In the genomic region with DNA sequence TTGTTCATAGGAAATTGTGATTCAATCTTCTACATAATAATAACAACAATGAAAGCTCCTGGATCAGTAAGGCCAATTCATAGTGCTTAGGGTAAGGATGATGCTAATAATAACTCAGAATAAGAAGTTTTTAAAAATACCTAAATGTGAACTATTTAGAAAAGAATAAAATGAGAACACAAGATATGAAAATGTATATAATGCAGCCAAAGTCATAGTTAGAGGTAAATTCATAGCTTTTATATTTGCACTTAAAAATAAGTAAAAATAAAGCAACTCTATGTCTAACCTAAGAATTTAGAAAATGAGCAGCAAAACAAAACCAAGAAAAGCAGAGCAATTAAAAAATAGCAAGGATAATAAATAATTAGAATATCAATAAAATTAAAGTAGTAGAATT, we compare ENCODE assay signal across 20 cellular contexts. TPM values are rescaled to one million over a fixed set of nuclear protein-coding genes. Genes with fewer than 3 reads are reported as not detected.
DNase-seq lines count a peak whose midpoint lies in the region; FAIRE-seq and TF ChIP-seq lines count a peak whose summit lies in the region.
"Had no signal": no experiment of that assay in that cellular context is flagged by ENCODE, and none has a peak within 500 bp of the region (broad histone marks: within the 10 kb centered on the region; RNA-seq: fewer than 3 reads in every experiment).

No MANE protein-coding gene starts in this region.

- H3K4me1 Mint-ChIP-seq in endodermal cell = peaks cover 11% of the 10 kb centered on the region
- H3K4me1 Mint-ChIP-seq: B cell; CD4-positive, CD25-positive, alpha-beta regulatory T cell had no signal

- no peak overlapping the region for H3K27ac Mint-ChIP-seq in endodermal cell
- H3K27ac Mint-ChIP-seq: B cell; CD4-positive, CD25-positive, alpha-beta regulatory T cell; CD8-positive, alpha-beta T cell; H9; HFFc6 had no signal

- H3K27ac ChIP-seq in HEK293 (ENCODE audit: extremely low read depth, low read depth, low read length) (no peak overlapping the region), endodermal cell (ENCODE audit: low read depth, low read length) (no peak overlapping the region)
- H3K27ac ChIP-seq: BLaER1, C4-2B, GM23248 had no signal

- no peaks in the 10 kb centered on the region for H3K36me3 ChIP-seq in HEK293 (ENCODE audit: control insufficient read depth in 2 of 2, insufficient read depth in 1 of 2, low read length in 2 of 2)
- no peaks in the 10 kb centered on the region for H3K36me3 ChIP-seq in adipocyte (ENCODE audit: control insufficient read depth, insufficient read depth, low read length, severe bottlenecking)
- no peaks in the 10 kb centered on the region for H3K36me3 ChIP-seq in endodermal cell (ENCODE audit: control insufficient read depth, insufficient read depth, low read length)
- H3K36me3 ChIP-seq: BLaER1 had no signal

- no peak overlapping the region for H3K4me3 ChIP-seq in HEK293 (ENCODE audit: low read depth, low read length)
- peak overlapping the region; percentile 29 for H3K4me3 ChIP-seq in adipocyte (ENCODE audit: low read length)
- peak overlapping the region; percentile 30 for H3K4me3 ChIP-seq in endodermal cell (ENCODE audit: low read length)
- H3K4me3 ChIP-seq: BLaER1, GM23248 had no signal

- TF ChIP-seq CTCF in HEK293 (tag by site-specific recombination; IDR thresholded peaks at IDR 0.05) (no peak), endodermal cell (conservative IDR thresholded peaks at IDR 0.05) (no peak)

- H3K4me3 Mint-ChIP-seq in endodermal cell = no peak overlapping the region
- H3K4me3 Mint-ChIP-seq: B cell; CD4-positive, CD25-positive, alpha-beta regulatory T cell; CD8-positive, alpha-beta T cell; H9; HFFc6 had no signal

- no peaks in the 10 kb centered on the region for H3K27me3 ChIP-seq in adipocyte (replicated peaks; ENCODE audit: control insufficient read depth, insufficient read depth, low read length)
- H3K27me3 ChIP-seq in endodermal cell (ENCODE audit: control insufficient read depth, insufficient read depth, low read length, poor library complexity, severe bottlenecking) = no peaks in the 10 kb centered on the region
- H3K27me3 ChIP-seq: BLaER1 had no signal

- CTCF ChIA-PET in HEK293 (lab: Yijun Ruan, JAX) = interaction anchor here (0.7 to 0.9 kb wide), 2 partner anchors 42 to 333 kb away, joined by 3 read pairs; no protein-coding TSS in a partner anchor

- no peaks in the 10 kb centered on the region for H3K4me1 ChIP-seq in HEK293 (ENCODE audit: control insufficient read depth, insufficient read depth, low read length)
- H3K4me1 ChIP-seq in adipocyte (ENCODE audit: control insufficient read depth, insufficient read depth, low read length) = peaks cover 12% of the 10 kb centered on the region
- H3K4me1 ChIP-seq in endodermal cell (ENCODE audit: control insufficient read depth, insufficient read depth, low read length) = peaks cover 3% of the 10 kb centered on the region
- H3K4me1 ChIP-seq: BLaER1 had no signal

- peaks cover 24% of the 10 kb centered on the region for H3K9me3 Mint-ChIP-seq in endodermal cell

- no peak overlapping the region for H3K9ac ChIP-seq in adipocyte (ENCODE audit: low read length)
- no peak overlapping the region for H3K9ac ChIP-seq in endodermal cell (ENCODE audit: extremely low read depth, low read length, poor library complexity, severe bottlenecking)
- H3K9ac ChIP-seq: BLaER1, GM23248 had no signal

- peaks cover 2% of the 10 kb centered on the region for H3K27me3 Mint-ChIP-seq in endodermal cell (ENCODE audit: insufficient read depth)
- H3K27me3 Mint-ChIP-seq: B cell had no signal

- DNase-seq in adipocyte (ENCODE audit: low read depth) (no peak), endodermal cell (no peak), NCI-H128 (lab: John Stamatoyannopoulos, UW; ENCODE audit: unreplicated experiment) (no peak), urothelium cell line (ENCODE audit: low spot score) (no peak)
- DNase-seq in effector CD4-positive, alpha-beta T cell = no peak
- DNase-seq in effector CD8-positive, alpha-beta T cell (lab: John Stamatoyannopoulos, UW) = no peak
- DNase-seq: CD4-positive, CD25-positive, alpha-beta regulatory T cell; CD8-positive, alpha-beta T cell; DMS 273 treated with DMSO at 0.1 percent for 48 hours; DMS79 treated with DMSO at 0.1 percent for 48 hours; GM23248; H9; HFFc6 had no signal

- FAIRE-seq in islet of Langerhans (lab: Jason Lieb, UNC) (peak; percentile 36), urothelium cell line (lab: Jason Lieb, UNC) (no peak)
- FAIRE-seq: D721Med, GM12892 had no signal

- POLR2A ChIA-PET in HEK293 (lab: Yijun Ruan, JAX) = no interaction called here

- 0 out of 2 replicates have a peak, but pooled peaks cover 2% of the 10 kb centered on the region for H3K9me3 ChIP-seq in HEK293 (ENCODE audit: control insufficient read depth, insufficient read depth, low read depth, low read length)
- peaks cover 24% of the 10 kb centered on the region for H3K9me3 ChIP-seq in adipocyte (ENCODE audit: control insufficient read depth, low read length)
- H3K9me3 ChIP-seq in endodermal cell (ENCODE audit: control insufficient read depth, low read length) = peaks cover 25% of the 10 kb centered on the region

- H3K36me3 Mint-ChIP-seq in endodermal cell (ENCODE audit: low read depth) = peaks cover 1% of the 10 kb centered on the region

TF ChIP-seq in HEK293, 187 proteins besides CTCF, POLR2A, EP300 and RAD21:
- TF ChIP-seq SETDB1 (IDR thresholded peaks at IDR 0.05; ENCODE audit: insufficient read length, low read length) (peak; percentile 92), ZNF571 (tag by site-specific recombination; IDR thresholded peaks at IDR 0.05) (no peak)
- TF ChIP-seq, protein P1, sequence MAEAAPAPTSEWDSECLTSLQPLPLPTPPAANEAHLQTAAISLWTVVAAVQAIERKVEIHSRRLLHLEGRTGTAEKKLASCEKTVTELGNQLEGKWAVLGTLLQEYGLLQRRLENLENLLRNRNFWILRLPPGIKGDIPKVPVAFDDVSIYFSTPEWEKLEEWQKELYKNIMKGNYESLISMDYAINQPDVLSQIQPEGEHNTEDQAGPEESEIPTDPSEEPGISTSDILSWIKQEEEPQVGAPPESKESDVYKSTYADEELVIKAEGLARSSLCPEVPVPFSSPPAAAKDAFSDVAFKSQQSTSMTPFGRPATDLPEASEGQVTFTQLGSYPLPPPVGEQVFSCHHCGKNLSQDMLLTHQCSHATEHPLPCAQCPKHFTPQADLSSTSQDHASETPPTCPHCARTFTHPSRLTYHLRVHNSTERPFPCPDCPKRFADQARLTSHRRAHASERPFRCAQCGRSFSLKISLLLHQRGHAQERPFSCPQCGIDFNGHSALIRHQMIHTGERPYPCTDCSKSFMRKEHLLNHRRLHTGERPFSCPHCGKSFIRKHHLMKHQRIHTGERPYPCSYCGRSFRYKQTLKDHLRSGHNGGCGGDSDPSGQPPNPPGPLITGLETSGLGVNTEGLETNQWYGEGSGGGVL (tag by site-specific recombination; IDR thresholded peaks at IDR 0.05) = no peak
- TF ChIP-seq, protein P2, sequence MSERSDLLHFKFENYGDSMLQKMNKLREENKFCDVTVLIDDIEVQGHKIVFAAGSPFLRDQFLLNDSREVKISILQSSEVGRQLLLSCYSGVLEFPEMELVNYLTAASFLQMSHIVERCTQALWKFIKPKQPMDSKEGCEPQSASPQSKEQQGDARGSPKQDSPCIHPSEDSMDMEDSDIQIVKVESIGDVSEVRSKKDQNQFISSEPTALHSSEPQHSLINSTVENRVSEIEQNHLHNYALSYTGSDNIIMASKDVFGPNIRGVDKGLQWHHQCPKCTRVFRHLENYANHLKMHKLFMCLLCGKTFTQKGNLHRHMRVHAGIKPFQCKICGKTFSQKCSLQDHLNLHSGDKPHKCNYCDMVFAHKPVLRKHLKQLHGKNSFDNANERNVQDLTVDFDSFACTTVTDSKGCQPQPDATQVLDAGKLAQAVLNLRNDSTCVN (tag by site-specific recombination; optimal IDR thresholded peaks at IDR 0.05) = no peak

RNA-seq across cellular contexts. Expression of a gene that starts 43.5 kb away (rescaled TPM):
- total RNA-seq in endodermal cell = 10 to 100 TPM; 15.1 to 16.3 TPM
- polyA plus RNA-seq in endodermal cell (2013, experiment 1 of 2) = 29.1 TPM
- polyA plus RNA-seq in endodermal cell (2013, experiment 2 of 2) = 30.4 TPM
